1 cellular context compared by ENCODE assay signal in the genomic region with DNA sequence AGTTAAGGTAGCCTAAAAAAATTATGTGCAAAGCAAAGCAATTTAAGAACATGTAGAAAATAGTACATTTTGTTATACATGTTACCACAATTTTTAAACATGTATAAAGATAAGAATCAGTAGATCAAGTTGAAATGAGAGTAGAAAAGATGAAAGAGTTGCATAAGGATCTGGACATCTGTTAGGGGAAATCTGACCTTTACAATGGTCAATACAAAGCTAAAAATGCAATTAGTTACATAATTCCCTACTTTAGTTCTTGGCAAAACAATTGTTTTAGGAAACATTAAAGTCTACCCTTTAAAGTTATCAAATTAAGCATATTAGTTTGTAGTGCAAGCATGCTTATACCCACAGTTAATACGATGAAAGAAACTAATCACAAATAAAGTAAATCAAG.
TF ChIP-seq lines count a peak whose summit lies in the region.

No MANE protein-coding gene starts in this region.

TF ChIP-seq in HepG2, 621 proteins besides CTCF, POLR2A, EP300 and RAD21 (continued from another document):
- TF ChIP-seq REPIN1 (CRISPR knock-in tag; IDR thresholded peaks at IDR 0.05; ENCODE audit: borderline replicate concordance, low read depth) (no peak), AGO1 (IDR thresholded peaks at IDR 0.05; ENCODE audit: low read depth, low read length, poor library complexity, severe bottlenecking) (no peak), CCDC6 (CRISPR knock-in tag; IDR thresholded peaks at IDR 0.05) (no peak), RBM39 (IDR thresholded peaks at IDR 0.05; ENCODE audit: low read depth, low read length, poor library complexity, severe bottlenecking) (no peak), EEA1 (CRISPR knock-in tag; IDR thresholded peaks at IDR 0.05; ENCODE audit: borderline replicate concordance) (no peak), ZNF788 (CRISPR knock-in tag; IDR thresholded peaks at IDR 0.05; ENCODE audit: borderline replicate concordance) (no peak), ZZZ3 (CRISPR knock-in tag; IDR thresholded peaks at IDR 0.05; ENCODE audit: borderline replicate concordance) (no peak)
